In genomic region chr14:61803755-61804154, GRCh38 we compare ENCODE assay signal across 1 cellular context.
TF ChIP-seq lines count a peak whose summit lies in the region.

No MANE protein-coding gene starts in this region.

TF ChIP-seq in GM12878, 131 proteins besides CTCF, POLR2A, EP300 and RAD21 (continued from another document):
- no peak for TF ChIP-seq RELA (IDR thresholded peaks at IDR 0.05; ENCODE audit: borderline replicate concordance, partially characterized antibody)
